15 cellular contexts compared by ENCODE assay signal in genomic region chr10:103600956-103601569, GRCh38.
"Had no signal": no experiment of that assay in that cellular context is flagged by ENCODE, and none has a peak within 500 bp of the region (broad histone marks: within the 10 kb centered on the region; RNA-seq: fewer than 3 reads in every experiment).

No MANE protein-coding gene starts in this region.

- DNase-seq: activated CD4-positive, alpha-beta T cell treated with anti-CD3 and anti-CD28 coated beads for 48 hours; activated naive CD4-positive, alpha-beta T cell treated with anti-CD3 and anti-CD28 coated beads, Interleukin-2, amount 10 ng/mL, durations not matched to agents 7 days and 5 days; endodermal cell; erythroblast; islet precursor cell; midbrain; small intestine; stimulated activated CD4-positive, alpha-beta T cell treated with anti-CD3 and anti-CD28 coated beads, Interleukin-4, amount 100 ng/mL, for 24 hours; stimulated activated naive CD4-positive, alpha-beta T cell treated with Interleukin-2 at 50 U/mL for 16 hours had no signal

- H3K4me1 Mint-ChIP-seq: activated naive CD4-positive, alpha-beta T cell treated with anti-CD3 and anti-CD28 coated beads, Interleukin-2, amount 10 ng/mL, durations not matched to agents 7 days and 5 days had no signal

- H3K4me3 Mint-ChIP-seq: activated naive CD4-positive, alpha-beta T cell treated with anti-CD3 and anti-CD28 coated beads, Interleukin-2, amount 10 ng/mL, durations not matched to agents 7 days and 5 days; endodermal cell; WTC11 had no signal

- H3K4me3 ChIP-seq: gastroesophageal sphincter, lung, right atrium auricular region, SJSA1 had no signal

- H3K27me3 Mint-ChIP-seq: activated naive CD4-positive, alpha-beta T cell treated with anti-CD3 and anti-CD28 coated beads, Interleukin-2, amount 10 ng/mL, durations not matched to agents 7 days and 5 days had no signal

- H3K27ac ChIP-seq: right atrium auricular region, SJSA1 had no signal

- H3K9me3 Mint-ChIP-seq: activated naive CD4-positive, alpha-beta T cell treated with anti-CD3 and anti-CD28 coated beads, Interleukin-2, amount 10 ng/mL, durations not matched to agents 7 days and 5 days; activated T-helper 2 cell treated with anti-CD3 and anti-CD28 coated beads, Interferon-gamma antibody, Interleukin-2, Interleukin-4, amounts not matched to agents 10 μg/mL and 5 μg/mL and 100 μg/mL, durations not matched to agents 14 hours and 24 hours and 36 hours had no signal

- ATAC-seq: gastroesophageal sphincter, WTC11 had no signal

- H3K27ac Mint-ChIP-seq: activated naive CD4-positive, alpha-beta T cell treated with anti-CD3 and anti-CD28 coated beads, Interleukin-2, amount 10 ng/mL, durations not matched to agents 7 days and 5 days; activated T-helper 2 cell treated with anti-CD3 and anti-CD28 coated beads, Interferon-gamma antibody, Interleukin-2, Interleukin-4, amounts not matched to agents 10 μg/mL and 5 μg/mL and 100 μg/mL, durations not matched to agents 14 hours and 24 hours and 36 hours; endodermal cell; WTC11 had no signal
